ENCODE assay signal across 8 cellular contexts in the genomic region with DNA sequence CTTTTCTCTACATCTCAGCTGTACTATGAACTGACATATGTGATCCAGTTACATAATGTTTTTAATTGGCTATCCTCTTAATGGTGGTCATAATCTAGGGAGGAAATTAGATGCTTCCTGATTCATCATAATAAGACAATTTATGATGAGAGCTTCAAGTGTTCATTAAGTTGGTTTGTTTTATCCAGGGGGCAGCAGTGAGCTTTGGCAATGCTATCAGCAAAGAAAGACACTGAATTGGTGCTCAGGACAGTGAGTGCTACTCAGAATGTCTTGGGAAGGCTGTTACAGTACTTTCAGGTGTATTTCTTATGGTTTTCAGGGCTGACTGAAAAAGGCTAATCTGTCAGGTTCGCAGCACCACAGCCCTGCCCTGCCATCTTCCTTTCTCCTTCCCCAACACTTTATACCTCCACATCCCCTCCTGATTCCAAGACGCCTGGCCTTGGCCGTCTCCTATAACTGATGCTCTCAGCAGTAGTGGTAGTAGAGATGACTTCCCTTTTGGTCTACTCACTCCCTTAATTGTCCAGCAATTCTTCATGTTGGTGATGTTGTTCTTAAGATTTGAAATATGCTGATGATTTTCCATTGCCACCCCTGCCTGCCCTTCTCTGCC.
DNase-seq lines count a peak whose midpoint lies in the region; ATAC-seq and TF ChIP-seq lines count a peak whose summit lies in the region.

No MANE protein-coding gene starts in this region.

- H3K4me3 ChIP-seq in AG09309 (ENCODE audit: control insufficient read depth, low read depth, low read length) (no peak overlapping the region), mucosa of rectum (ENCODE audit: low read length in 2 of 2) (no peak overlapping the region), transverse colon (no peak overlapping the region)

- TF ChIP-seq CTCF in AG09309 (IDR thresholded peaks at IDR 0.05; ENCODE audit: control insufficient read depth, insufficient read depth, low read depth, low read length, missing control alignments) (peak; percentile 64), LNCAP (IDR thresholded peaks at IDR 0.05) (peak; percentile 69), transverse colon (IDR thresholded peaks at IDR 0.05) (peak; percentile 39 to 55 (median 49))

- 70 to 89% methylated on average over 3 of the region's 3 CpGs for WGBS in transverse colon (ENCODE audit: low coverage in 1 of 2), 2 donors

- no peak for TF ChIP-seq EP300 in transverse colon (IDR thresholded peaks at IDR 0.05; ENCODE audit: low read depth)

- H3K27me3 ChIP-seq in mucosa of rectum (ENCODE audit: control insufficient read depth in 2 of 2, insufficient read depth in 2 of 2, low read length in 2 of 2) (no peaks in the 10 kb centered on the region), transverse colon (no peaks in the 10 kb centered on the region)

- H3K9ac ChIP-seq in mucosa of rectum (ENCODE audit: low read depth in 1 of 2, low read length in 2 of 2) = no peak overlapping the region

- intact Hi-C loops in transverse colon (cut with DNase I; ENCODE audit: low total_unique reads) = loop anchor here (10.0 kb wide), 1 partner anchor 75 kb away; no protein-coding TSS in a partner anchor

- peak overlapping the region; percentile 0 to 50 for H3K27ac ChIP-seq in mucosa of rectum (ENCODE audit: low read depth in 2 of 2, low read length in 2 of 2)
- peak overlapping the region in 2 of 4 donors; percentile 14 to 49 for H3K27ac ChIP-seq in transverse colon

- ATAC-seq in GM18867 (IDR thresholded peaks at IDR 0.05; ENCODE audit: unreplicated experiment) = peak; percentile 78

- in situ Hi-C loops in transverse colon (cut with MboI; ENCODE audit: low pct_ligation_motif_present in 1 of 4, low pct_unique_long_range_greater_than_20kb in 1 of 4, low sequenced_read_pairs in 3 of 4) = loop anchor here in 2 of 4 donors (5.0 to 10.0 kb wide), 2 partner anchors 88 to 145 kb away; no protein-coding TSS in a partner anchor

- H3K9me3 ChIP-seq in mucosa of rectum (ENCODE audit: control insufficient read depth in 2 of 2, low read length in 2 of 2) = no peaks in the 10 kb centered on the region
- H3K9me3 ChIP-seq in transverse colon = no peaks in the 10 kb centered on the region

- H3K4me1 ChIP-seq in mucosa of rectum (ENCODE audit: control insufficient read depth in 2 of 2, insufficient read depth in 2 of 2, low read length in 2 of 2) (peaks cover 12 to 22% of the 10 kb centered on the region in 2 donors), transverse colon (peaks cover 0 to 41% (median 7%) of the 10 kb centered on the region in 4 donors)

- H3K36me3 ChIP-seq in mucosa of rectum (ENCODE audit: control insufficient read depth in 2 of 2, insufficient read depth in 2 of 2, low read length in 2 of 2) = no peaks in the 10 kb centered on the region
- H3K36me3 ChIP-seq in transverse colon = no peaks in the 10 kb centered on the region

- no peak for TF ChIP-seq POLR2A in transverse colon (IDR thresholded peaks at IDR 0.05)

- DNase-seq in AG09309 (ENCODE audit: low read depth) (no peak), transverse colon (peak; percentile 44), NCI-H2107 treated with DMSO at 0.1 percent for 48 hours (lab: John Stamatoyannopoulos, UW; ENCODE audit: unreplicated experiment) (no peak)
- DNase-seq in activated CD4-positive, alpha-beta T cell treated with anti-CD3 and anti-CD28 coated beads for 1 hour = peak; percentile 39
- DNase-seq in effector CD4-positive, alpha-beta T cell = peak; percentile 71

Comparison
In these comparisons a context has a peak if more than half of its experiments do, and no peak if none do; other contexts are left out.
1. DNase-seq: peak in activated CD4-positive, alpha-beta T cell treated with anti-CD3 and anti-CD28 coated beads for 1 hour (single experiment), effector CD4-positive, alpha-beta T cell (single experiment) and transverse colon (single experiment); none in AG09309 (single experiment) and NCI-H2107 treated with DMSO at 0.1 percent for 48 hours (single experiment).
2. Peak in every context shown above with its lines, with median percentiles within 50 percentile points of each other: CTCF ChIP-seq.